In the genomic region with DNA sequence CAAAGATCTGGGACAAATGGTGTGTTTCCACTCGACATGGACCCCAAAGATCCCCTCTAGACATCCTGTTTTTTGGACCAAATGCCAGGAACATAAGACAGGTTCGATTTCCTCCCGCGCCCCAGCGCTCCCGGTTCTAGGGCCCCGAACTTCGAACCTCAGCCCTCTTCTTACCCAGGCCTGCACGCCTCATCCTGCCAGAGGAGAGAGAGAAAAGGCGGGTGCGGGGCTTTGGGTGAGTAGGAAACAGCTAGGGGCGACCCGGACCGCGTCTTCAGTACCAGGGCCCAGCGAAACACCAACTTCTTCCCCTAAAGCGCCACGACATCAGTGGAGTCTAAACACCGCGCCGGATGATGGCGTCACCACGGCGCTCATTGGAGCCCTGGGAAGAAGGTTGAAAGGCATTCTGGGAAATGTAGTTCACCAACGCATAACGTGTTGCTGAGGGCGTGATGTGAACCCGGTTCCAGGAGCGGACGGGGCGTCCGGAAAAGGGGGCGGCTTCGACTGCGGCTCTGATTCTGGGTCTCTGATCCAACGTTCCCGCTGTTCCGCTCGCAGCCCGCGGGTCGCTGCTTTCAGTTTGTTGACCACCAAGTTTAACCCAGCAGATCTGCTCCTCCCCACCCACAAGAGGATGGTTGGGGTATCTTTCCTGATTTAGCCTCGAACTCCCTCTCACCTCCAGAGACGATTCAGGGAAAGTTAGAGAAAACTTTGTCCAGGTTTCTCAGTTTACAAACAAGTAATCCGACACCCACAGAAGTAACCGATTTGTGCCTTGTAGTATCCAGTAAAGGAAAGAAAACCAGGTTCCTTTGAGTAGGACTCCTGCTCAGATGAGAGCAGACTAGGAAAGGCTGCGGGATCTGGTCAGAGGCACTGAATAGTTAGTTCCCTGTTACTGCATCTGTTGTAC, we compare ENCODE assay signal across 8 cellular contexts. TPM values are rescaled to one million over a fixed set of nuclear protein-coding genes. Genes with fewer than 3 reads are reported as not detected.
DNase-seq lines count a peak whose midpoint lies in the region; ATAC-seq and TF ChIP-seq lines count a peak whose summit lies in the region.

A gene with protein sequence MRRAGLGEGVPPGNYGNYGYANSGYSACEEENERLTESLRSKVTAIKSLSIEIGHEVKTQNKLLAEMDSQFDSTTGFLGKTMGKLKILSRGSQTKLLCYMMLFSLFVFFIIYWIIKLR (minus strand): TSS at position 332 of the 922 bp plus-strand sequence. CDS start 139 bp downstream, at position 193.

- H4K20me1 ChIP-seq in KMS-11 (ENCODE audit: insufficient read depth) = no peaks in the 10 kb centered on the region

- H3K4me3 ChIP-seq in KMS-11 (IDR thresholded peaks at IDR 0.05; ENCODE audit: insufficient read depth, low read depth, low read length) (peak within 1 kb of the TSS; percentile 84), Peyer's patch (peak within 1 kb of the TSS; percentile 68 to 84 (median 76)), muscle layer of colon (ENCODE audit: low read depth in 1 of 2, low read length in 2 of 2) (peak within 1 kb of the TSS; percentile 61 to 88)

- peak; percentile 43 to 76 for TF ChIP-seq POLR2A in Peyer's patch (IDR thresholded peaks at IDR 0.05)

- H3K36me3 ChIP-seq in KMS-11 (ENCODE audit: insufficient read depth) (no peaks in the 10 kb centered on the region), Peyer's patch (no peaks in the 10 kb centered on the region), muscle layer of colon (ENCODE audit: insufficient read depth, low read length) (no peaks in the 10 kb centered on the region)

- DNase-seq in DMS53 treated with DMSO at 0.1 percent for 48 hours (lab: John Stamatoyannopoulos, UW; ENCODE audit: unreplicated experiment) (peak; percentile 95), Peyer's patch (peak; percentile 92 to 98 (median 96))
- peak; percentile 91 to 92 for DNase-seq in activated T-cell treated with anti-CD3 and anti-CD28 coated beads, Interleukin-2, amount 50 U/mL, for 48 hours
- peak; percentile 87 for DNase-seq in stimulated activated CD8-positive, alpha-beta memory T cell treated with anti-CD3 and anti-CD28 coated beads, Interleukin-7, amount 100 ng/mL, for 24 hours (ENCODE audit: low read depth)

- ATAC-seq in GM21737 (IDR thresholded peaks at IDR 0.05; ENCODE audit: unreplicated experiment) (peak; percentile 91), esophagus mucosa (peak; percentile 100)

- peaks cover 30% of the 10 kb centered on the region; the same call in 1 of the 2 replicates for H3K79me2 ChIP-seq in KMS-11 (ENCODE audit: insufficient read depth, low read depth)

- H3K9me3 ChIP-seq in Peyer's patch (no peaks in the 10 kb centered on the region), muscle layer of colon (ENCODE audit: low read length) (no peaks in the 10 kb centered on the region)

- peak within 1 kb of the TSS; percentile 98 for H2AFZ ChIP-seq in KMS-11 (ENCODE audit: low read depth)

- TF ChIP-seq CTCF in KMS-11 (conservative IDR thresholded peaks at IDR 0.05; ENCODE audit: low read depth, low read length) (no peak), Peyer's patch (IDR thresholded peaks at IDR 0.05) (no peak)

- peak within 1 kb of the TSS; percentile 65 for H3K27ac ChIP-seq in KMS-11
- peak within 1 kb of the TSS; percentile 82 to 94 (median 88) for H3K27ac ChIP-seq in Peyer's patch
- peak within 1 kb of the TSS; percentile 77 for H3K27ac ChIP-seq in muscle layer of colon (ENCODE audit: low read depth, low read length)

- H3K9ac ChIP-seq in KMS-11 (peak within 1 kb of the TSS; percentile 88), muscle layer of colon (ENCODE audit: low read length) (peak within 1 kb of the TSS; percentile 84)

- H3K27me3 ChIP-seq in KMS-11 (ENCODE audit: insufficient read depth, low read depth) (no peaks in the 10 kb centered on the region), Peyer's patch (no peaks in the 10 kb centered on the region), muscle layer of colon (ENCODE audit: control insufficient read depth in 1 of 2, insufficient read depth in 2 of 2, low read length in 2 of 2) (no peaks in the 10 kb centered on the region)

- H3K4me2 ChIP-seq in KMS-11 = peak within 1 kb of the TSS; percentile 70

- H3K4me1 ChIP-seq in KMS-11 (ENCODE audit: low read depth, poor library complexity, severe bottlenecking) (peaks cover 21% of the 10 kb centered on the region), Peyer's patch (peaks cover 0 to 10% (median 1%) of the 10 kb centered on the region in 4 donors), muscle layer of colon (ENCODE audit: insufficient read depth, low read length) (peaks cover 10% of the 10 kb centered on the region)

RNA-seq across cellular contexts. Expression of the gene that starts here (rescaled TPM):
- total RNA-seq in Peyer's patch (10 to 100 TPM; 26.1 to 44.6 (median 30.2) TPM), esophagus mucosa (12.2 TPM)

Comparison
In these comparisons a context has a peak if more than half of its experiments do, and no peak if none do; other contexts are left out.
1. Peak in every context shown above with its lines: DNase-seq, ATAC-seq, H3K4me3 ChIP-seq and H3K27ac ChIP-seq.